8 cellular contexts compared by ENCODE assay signal in genomic region chr1:2274968-2275475, GRCh38. TPM values are rescaled to one million over a fixed set of nuclear protein-coding genes. Genes with fewer than 3 reads are reported as not detected.
DNase-seq lines count a peak whose midpoint lies in the region; ATAC-seq and TF ChIP-seq lines count a peak whose summit lies in the region.

No MANE protein-coding gene starts in this region.

- H3K4me1 ChIP-seq in colonic mucosa (peaks cover 38% of the 10 kb centered on the region), thyroid gland (peaks cover 86 to 100% of the 10 kb centered on the region in 2 donors)

- CTCF ChIA-PET in Calu3 (lab: Charles Lee), result no interaction called here

- H3K27me3 ChIP-seq in colonic mucosa (no peaks in the 10 kb centered on the region), thyroid gland (no peaks in the 10 kb centered on the region)

- H3K4me1 Mint-ChIP-seq in activated T-cell treated with anti-CD3 and anti-CD28 coated beads, Interleukin-2, amount 50 U/mL, for 24 hours (ENCODE audit: low read depth), result peaks cover 71% of the 10 kb centered on the region
- peaks cover 34 to 87% (median 74%) of the 10 kb centered on the region in 4 donors for H3K4me1 Mint-ChIP-seq in naive thymus-derived CD8-positive, alpha-beta T cell
- no peaks in the 10 kb centered on the region for H3K4me1 Mint-ChIP-seq in Calu3 (ENCODE audit: low read depth, unreplicated experiment)

- ATAC-seq in naive thymus-derived CD8-positive, alpha-beta T cell, result peak in 1 of 2 donors; percentile 29

- peaks cover 17% of the 10 kb centered on the region for H3K36me3 Mint-ChIP-seq in activated T-cell treated with anti-CD3 and anti-CD28 coated beads, Interleukin-2, amount 50 U/mL, for 24 hours (ENCODE audit: low read depth)
- H3K36me3 Mint-ChIP-seq in naive thymus-derived CD8-positive, alpha-beta T cell, result peaks cover 0 to 8% (median 0%) of the 10 kb centered on the region in 3 donors
- no peaks in the 10 kb centered on the region for H3K36me3 Mint-ChIP-seq in Calu3 (ENCODE audit: insufficient read depth, unreplicated experiment)

- TF ChIP-seq CTCF in colonic mucosa (IDR thresholded peaks at IDR 0.05) (no peak), thyroid gland (IDR thresholded peaks at IDR 0.05) (no peak), Calu3 (IDR thresholded peaks at IDR 0.05; ENCODE audit: unreplicated experiment) (no peak)

- no peaks in the 10 kb centered on the region for H3K9me3 ChIP-seq in colonic mucosa
- no peaks in the 10 kb centered on the region for H3K9me3 ChIP-seq in thyroid gland

- intact Hi-C loops in colonic mucosa (cut with DNase I), result no loop called here
- intact Hi-C loops in thyroid gland (cut with DNase I), result loop anchor here (5.0 kb wide), 1 partner anchor 38 kb away; no protein-coding TSS in a partner anchor
- intact Hi-C loops in Calu3 (cut with micrococcal nuclease; ENCODE audit: unreplicated experiment), result no loop called here

- H3K27ac Mint-ChIP-seq in activated T-cell treated with anti-CD3 and anti-CD28 coated beads, Interleukin-2, amount 50 U/mL, for 24 hours, result peak overlapping the region; percentile 82
- peak overlapping the region; percentile 37 to 96 (median 82) for H3K27ac Mint-ChIP-seq in naive thymus-derived CD8-positive, alpha-beta T cell
- H3K27ac Mint-ChIP-seq in Calu3 (ENCODE audit: unreplicated experiment), result no peak overlapping the region

- WGBS in thyroid gland, 2 donors, result 61 to 70% methylated on average over 8 to 16 of the region's 20 CpGs

- H3K36me3 ChIP-seq in colonic mucosa (no peaks in the 10 kb centered on the region), thyroid gland (no peaks in the 10 kb centered on the region)

- peak overlapping the region; percentile 44 for H3K27ac ChIP-seq in colonic mucosa
- peak overlapping the region; percentile 66 to 75 (median 72) for H3K27ac ChIP-seq in thyroid gland

- peak overlapping the region; percentile 18 for H3K4me3 Mint-ChIP-seq in activated T-cell treated with anti-CD3 and anti-CD28 coated beads, Interleukin-2, amount 50 U/mL, for 24 hours
- peak overlapping the region; percentile 11 to 77 (median 30) for H3K4me3 Mint-ChIP-seq in naive thymus-derived CD8-positive, alpha-beta T cell
- no peak overlapping the region for H3K4me3 Mint-ChIP-seq in Calu3 (ENCODE audit: low read depth, unreplicated experiment)

- no peak overlapping the region for H3K9ac ChIP-seq in colonic mucosa (ENCODE audit: low read depth in 2 of 2, low read length in 2 of 2)

- DNase-seq in activated T-cell treated with anti-CD3 and anti-CD28 coated beads, Interleukin-2, amount 50 U/mL, for 24 hours, result no peak
- DNase-seq in activated T-cell treated with anti-CD3 and anti-CD28 coated beads, Interleukin-2, amount 50 U/mL, for 1 hour, result no peak
- DNase-seq in colonic mucosa, result no peak
- DNase-seq in naive thymus-derived CD8-positive, alpha-beta T cell, result no peak
- no peak for DNase-seq in thyroid gland
- no peak for DNase-seq in Calu3
- no peak for DNase-seq in NCI-H748 treated with DMSO at 0.1 percent for 48 hours (lab: John Stamatoyannopoulos, UW)
- DNase-seq in NCI-H2196 treated with DMSO at 0.1 percent for 48 hours (lab: John Stamatoyannopoulos, UW; ENCODE audit: unreplicated experiment), result no peak

- H3K9me3 Mint-ChIP-seq in activated T-cell treated with anti-CD3 and anti-CD28 coated beads, Interleukin-2, amount 50 U/mL, for 24 hours, result no peaks in the 10 kb centered on the region
- H3K9me3 Mint-ChIP-seq in naive thymus-derived CD8-positive, alpha-beta T cell, result no peaks in the 10 kb centered on the region
- H3K9me3 Mint-ChIP-seq in Calu3 (ENCODE audit: low read depth, unreplicated experiment), result no peaks in the 10 kb centered on the region

- POLR2A ChIA-PET in naive thymus-derived CD8-positive, alpha-beta T cell (lab: Charles Lee), result interaction anchor here (1.1 to 1.9 kb wide), 2 partner anchors 19 to 41 kb away, joined by 4 read pairs; no protein-coding TSS in a partner anchor

- no peak overlapping the region for H3K4me3 ChIP-seq in colonic mucosa
- no peak overlapping the region for H3K4me3 ChIP-seq in thyroid gland (replicated peaks in 1 of 3)

- no TSS peak for BruUV-seq in Calu3 (replicated peaks; lab: Mats Ljungman, UMichigan)

- H3K27me3 Mint-ChIP-seq in activated T-cell treated with anti-CD3 and anti-CD28 coated beads, Interleukin-2, amount 50 U/mL, for 24 hours, result no peaks in the 10 kb centered on the region
- H3K27me3 Mint-ChIP-seq in naive thymus-derived CD8-positive, alpha-beta T cell, result no peaks in the 10 kb centered on the region
- no peaks in the 10 kb centered on the region for H3K27me3 Mint-ChIP-seq in Calu3 (ENCODE audit: unreplicated experiment)

- TF ChIP-seq POLR2A in thyroid gland (IDR thresholded peaks at IDR 0.05), result no peak

RNA-seq across cellular contexts. Expression of gene SKI, which starts 46.9 kb away (rescaled TPM):
- total RNA-seq in colonic mucosa (10 to 100 TPM; 31.0 to 36.1 TPM), thyroid gland (10 to 100 TPM; 31.4 to 59.6 (median 39.9) TPM), Calu3 (2022) (32.8 and 33.8 TPM in 2 replicates)
- 100 to 1,000 TPM in 1 of 2 experiments, 10 to 100 TPM in 1; 98.3 to 105 TPM for total RNA-seq in naive thymus-derived CD8-positive, alpha-beta T cell
- under 1 TPM; 0.30 to 0.80 (median 0.53) TPM for polyA plus RNA-seq in naive thymus-derived CD8-positive, alpha-beta T cell
